ENCODE assay signal across 13 cellular contexts in the genomic region with DNA sequence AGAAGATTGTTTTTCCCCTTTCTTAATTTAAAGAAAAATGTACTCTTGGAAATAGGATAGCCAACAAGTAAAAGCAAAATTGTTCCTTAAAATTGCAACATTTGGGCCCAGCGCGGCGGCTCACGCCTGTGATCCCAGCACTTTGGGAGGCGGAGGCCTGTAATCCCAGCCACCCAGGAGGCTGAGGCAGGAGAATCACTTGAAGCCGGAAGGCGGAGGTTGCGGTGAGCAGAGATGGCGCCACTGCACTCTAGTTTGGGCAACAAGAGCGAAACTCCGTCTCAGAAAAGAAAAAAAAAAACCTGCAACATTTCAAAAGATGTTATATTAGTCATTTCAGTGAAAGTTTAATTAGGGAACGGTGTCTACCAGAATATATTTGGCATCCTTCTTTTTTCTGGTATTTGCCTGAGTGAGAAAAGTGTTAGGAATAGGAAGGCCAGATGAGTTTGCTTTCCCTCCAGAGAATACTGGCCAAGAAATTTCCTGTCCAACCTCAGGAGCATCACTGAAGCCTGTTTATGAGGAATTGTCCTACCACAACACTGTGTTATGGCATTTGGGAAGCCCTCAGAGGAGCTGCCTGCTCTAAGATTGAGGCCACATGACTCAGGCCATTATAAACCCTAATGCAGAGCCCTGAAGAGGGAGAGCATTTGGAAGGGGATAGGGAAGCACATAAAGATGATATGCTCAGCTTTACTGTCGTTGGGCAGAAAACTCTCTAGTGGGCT. TPM values are rescaled to one million over a fixed set of nuclear protein-coding genes. Genes with fewer than 3 reads are reported as not detected.
A peak's percentile ranks its signal among the peaks of the same experiment; 100 is the strongest.
DNase-seq lines count a peak whose midpoint lies in the region; ATAC-seq and TF ChIP-seq lines count a peak whose summit lies in the region.
"Had no signal": no experiment of that assay in that cellular context is flagged by ENCODE, and none has a peak within 500 bp of the region (broad histone marks: within the 10 kb centered on the region; RNA-seq: fewer than 3 reads in every experiment).

No MANE protein-coding gene starts in this region.

- H2AFZ ChIP-seq in SK-N-SH (ENCODE audit: low read depth) = no peak overlapping the region
- no peak overlapping the region for H2AFZ ChIP-seq in mesenchymal stem cell (ENCODE audit: low read depth, low read length)

- peak overlapping the region; percentile 49 for H4K8ac ChIP-seq in mesenchymal stem cell (ENCODE audit: low read length)

- H2BK120ac ChIP-seq in mesenchymal stem cell (ENCODE audit: low read depth, low read length) = no peak overlapping the region

- H3K79me2 ChIP-seq in SK-N-SH (ENCODE audit: insufficient read depth) = peaks cover 37% of the 10 kb centered on the region

- TF ChIP-seq EP300 in SK-N-SH (IDR thresholded peaks at IDR 0.05; ENCODE audit: borderline replicate concordance in 1 of 2, low read depth in 1 of 2, low read length in 1 of 2) = no peak

- DNase-seq in SK-N-SH (no peak), chondrocyte (ENCODE audit: low spot score) (no peak), mesenchymal stem cell (peak; percentile 55), vagina (ENCODE audit: extremely low spot score in 2 of 2) (no peak), activated gamma-delta T cell (lab: John Stamatoyannopoulos, UW) (no peak), T1000 (lab: John Stamatoyannopoulos, UW) (no peak)
- no peak for DNase-seq in activated naive CD4-positive, alpha-beta T cell treated with anti-CD3 and anti-CD28 coated beads for 36 hours
- DNase-seq: GF-D8; NCI-H1417; nucleus accumbens; stimulated activated naive CD8-positive, alpha-beta T cell treated with anti-CD3 and anti-CD28 coated beads, Interleukin-15, Interleukin-2, amounts not matched to agents 100 U/mL and 50 U/mL, for 24 hours had no signal

- H4K91ac ChIP-seq in mesenchymal stem cell (ENCODE audit: low read length) = peak overlapping the region; percentile 61

- no peak overlapping the region for H3K4me3 Mint-ChIP-seq in chondrocyte (ENCODE audit: unreplicated experiment)
- H3K4me3 Mint-ChIP-seq in activated naive CD4-positive, alpha-beta T cell treated with anti-CD3 and anti-CD28 coated beads for 36 hours = no peak overlapping the region

- H3K27ac ChIP-seq in SK-N-SH (ENCODE audit: low read depth in 2 of 2, low read length in 1 of 2) (no peak overlapping the region; a peak in 1 of 4 replicates), mesenchymal stem cell (ENCODE audit: low read length, poor library complexity, severe bottlenecking) (no peak overlapping the region), vagina (peak overlapping the region; percentile 96)

- CTCF ChIA-PET in SK-N-SH (lab: Yijun Ruan, JAX) = interaction anchor here (1.1 to 3.4 kb wide), 2 partner anchors 415 to 600 kb away, joined by 4 to 22 read pairs; no protein-coding TSS in a partner anchor
- CTCF ChIA-PET in activated naive CD4-positive, alpha-beta T cell treated with anti-CD3 and anti-CD28 coated beads for 36 hours (lab: Charles Lee) = interaction anchor here (4.1 kb wide), 1 partner anchor 415 kb away, joined by 15 read pairs; no protein-coding TSS in a partner anchor

- H3K4me1 ChIP-seq in SK-N-SH (ENCODE audit: control insufficient read depth in 1 of 2, insufficient read depth in 2 of 2, low read depth in 1 of 2, low read length in 1 of 2) = peaks cover 4 to 20% of the 10 kb centered on the region in 2 experiments; a peak in 3 of 4 replicates
- peaks cover 1% of the 10 kb centered on the region for H3K4me1 ChIP-seq in mesenchymal stem cell (ENCODE audit: control insufficient read depth, insufficient read depth, low read depth, low read length)
- peaks cover 36% of the 10 kb centered on the region for H3K4me1 ChIP-seq in vagina

- H3K9me2 ChIP-seq in SK-N-SH = no peaks in the 10 kb centered on the region

- H3K4me2 ChIP-seq in SK-N-SH = no peak overlapping the region
- no peak overlapping the region for H3K4me2 ChIP-seq in mesenchymal stem cell (ENCODE audit: low read length, poor library complexity, severe bottlenecking)

- H3K9ac ChIP-seq in SK-N-SH = no peak overlapping the region
- H3K9ac ChIP-seq in mesenchymal stem cell (ENCODE audit: low read length) = peak overlapping the region; percentile 100

- no peak for TF ChIP-seq POLR2A in vagina (IDR thresholded peaks at IDR 0.05)

- peak overlapping the region; percentile 66 to 98 for H2BK12ac ChIP-seq in mesenchymal stem cell (ENCODE audit: low read length in 2 of 2)

- intact Hi-C loops in vagina (cut with DNase I) = loop anchor here (10.0 kb wide), 1 partner anchor 421 kb away; no protein-coding TSS in a partner anchor
- intact Hi-C loops in activated naive CD4-positive, alpha-beta T cell treated with anti-CD3 and anti-CD28 coated beads for 36 hours (cut with micrococcal nuclease) = no loop called here

- POLR2A ChIA-PET in SK-N-SH (lab: Yijun Ruan, JAX) = no interaction called here

- peaks cover 32% of the 10 kb centered on the region for H3K4me1 Mint-ChIP-seq in chondrocyte (ENCODE audit: low read depth)
- peaks cover 19% of the 10 kb centered on the region for H3K4me1 Mint-ChIP-seq in activated naive CD4-positive, alpha-beta T cell treated with anti-CD3 and anti-CD28 coated beads for 36 hours (ENCODE audit: low read depth)

- no peaks in the 10 kb centered on the region for H3K27me3 Mint-ChIP-seq in chondrocyte (ENCODE audit: low read depth)
- H3K27me3 Mint-ChIP-seq in activated naive CD4-positive, alpha-beta T cell treated with anti-CD3 and anti-CD28 coated beads for 36 hours (ENCODE audit: low read depth) = peaks cover 13% of the 10 kb centered on the region

- H3K23ac ChIP-seq in mesenchymal stem cell (ENCODE audit: low read length in 2 of 2) = no peak overlapping the region

- peak overlapping the region; percentile 69 for H2AK5ac ChIP-seq in mesenchymal stem cell (ENCODE audit: low read length, severe bottlenecking)

- H3K4me3 ChIP-seq in SK-N-SH (ENCODE audit: low read depth in 2 of 2, low read length in 1 of 2) (no peak overlapping the region), mesenchymal stem cell (ENCODE audit: insufficient read depth in 1 of 2, low read depth in 1 of 2, low read length in 2 of 2) (no peak overlapping the region), vagina (no peak overlapping the region)

- H3K9me3 Mint-ChIP-seq in chondrocyte (ENCODE audit: low read depth) = no peaks in the 10 kb centered on the region
- no peaks in the 10 kb centered on the region for H3K9me3 Mint-ChIP-seq in activated naive CD4-positive, alpha-beta T cell treated with anti-CD3 and anti-CD28 coated beads for 36 hours
- H3K9me3 Mint-ChIP-seq: activated T-helper 2 cell treated with anti-CD3 and anti-CD28 coated beads, Interferon-gamma antibody, Interleukin-2, Interleukin-4, amounts not matched to agents 10 μg/mL and 5 μg/mL and 100 μg/mL, durations not matched to agents 14 hours and 24 hours and 36 hours had no signal

- no peak overlapping the region for H2BK15ac ChIP-seq in mesenchymal stem cell (ENCODE audit: low read depth, poor library complexity, severe bottlenecking)

- no peaks in the 10 kb centered on the region for H4K20me1 ChIP-seq in SK-N-SH (ENCODE audit: insufficient read depth)

- H3K36me3 ChIP-seq in SK-N-SH (replicated peaks in 1 of 2; ENCODE audit: control insufficient read depth in 1 of 2, insufficient read depth in 2 of 2, low read length in 1 of 2) (no peaks in the 10 kb centered on the region), mesenchymal stem cell (ENCODE audit: control insufficient read depth in 1 of 2, insufficient read depth in 2 of 2, low read depth in 1 of 2, low read length in 2 of 2) (no peaks in the 10 kb centered on the region), vagina (no peaks in the 10 kb centered on the region)

- peaks cover 6% of the 10 kb centered on the region for H3K36me3 Mint-ChIP-seq in chondrocyte (ENCODE audit: low read depth)
- H3K36me3 Mint-ChIP-seq in activated naive CD4-positive, alpha-beta T cell treated with anti-CD3 and anti-CD28 coated beads for 36 hours (ENCODE audit: low read depth) = no peaks in the 10 kb centered on the region

- TF ChIP-seq RAD21 in SK-N-SH (IDR thresholded peaks at IDR 0.05; ENCODE audit: low read length) = peak; percentile 15; the same call in 1 of the 2 replicates

- no peak overlapping the region for H2BK5ac ChIP-seq in mesenchymal stem cell (ENCODE audit: low read depth, low read length, poor library complexity, severe bottlenecking)

- ATAC-seq in SK-N-SH treated with all-trans-retinoic acid at 6 μM for 48 hours = no peak
- ATAC-seq: stimulated activated naive CD8-positive, alpha-beta T cell treated with anti-CD3 and anti-CD28 coated beads, Interleukin-15, Interleukin-2, amounts not matched to agents 100 U/mL and 50 U/mL, for 24 hours had no signal

- H3K27ac Mint-ChIP-seq in chondrocyte (ENCODE audit: unreplicated experiment) = no peak overlapping the region
- H3K27ac Mint-ChIP-seq in activated naive CD4-positive, alpha-beta T cell treated with anti-CD3 and anti-CD28 coated beads for 36 hours = no peak overlapping the region
- H3K27ac Mint-ChIP-seq: activated T-helper 2 cell treated with anti-CD3 and anti-CD28 coated beads, Interferon-gamma antibody, Interleukin-2, Interleukin-4, amounts not matched to agents 10 μg/mL and 5 μg/mL and 100 μg/mL, durations not matched to agents 14 hours and 24 hours and 36 hours had no signal

- peaks cover 21% of the 10 kb centered on the region for H3F3A ChIP-seq in SK-N-SH (replicated peaks; ENCODE audit: insufficient read depth)

- H3K4ac ChIP-seq in mesenchymal stem cell (ENCODE audit: low read depth in 1 of 2, low read length in 2 of 2) = peak overlapping the region in 1 of 2 experiments; percentile 82

- WGBS in SK-N-SH (ENCODE audit: low lambda C conversion rate) = 94% methylated on average over 13 of the region's 13 CpGs
- WGBS in mesenchymal stem cell = 96% methylated on average over 8 of the region's 13 CpGs

- H3K14ac ChIP-seq in mesenchymal stem cell (ENCODE audit: low read length in 2 of 2) = no peak overlapping the region

- H3K9me3 ChIP-seq in SK-N-SH (no peaks in the 10 kb centered on the region), mesenchymal stem cell (ENCODE audit: control insufficient read depth, low read length) (no peaks in the 10 kb centered on the region), vagina (no peaks in the 10 kb centered on the region)

- H3K79me1 ChIP-seq in mesenchymal stem cell (replicated peaks; ENCODE audit: low read length, poor library complexity, severe bottlenecking) = no peaks in the 10 kb centered on the region

- H3K27me3 ChIP-seq in SK-N-SH (ENCODE audit: insufficient read depth) (no peaks in the 10 kb centered on the region), mesenchymal stem cell (ENCODE audit: control insufficient read depth in 1 of 2, insufficient read depth in 1 of 2, low read length in 2 of 2) (no peaks in the 10 kb centered on the region), vagina (no peaks in the 10 kb centered on the region)

- no peak for TF ChIP-seq CTCF in SK-N-SH (IDR thresholded peaks at IDR 0.05)
- TF ChIP-seq CTCF in chondrocyte (IDR thresholded peaks at IDR 0.05) = peak; percentile 9
- no peak for TF ChIP-seq CTCF in vagina (IDR thresholded peaks at IDR 0.05)

- H3K18ac ChIP-seq in mesenchymal stem cell (ENCODE audit: low read depth in 1 of 2, low read length in 2 of 2) = peak overlapping the region; percentile 52 to 75

RNA-seq across cellular contexts. Expression of a gene that starts 1.2 kb away (rescaled TPM):
- 23.5 and 30.7 TPM in 2 replicates for polyA plus RNA-seq in SK-N-SH (2012; rRNA removed)
- 33.7 and 34.2 TPM in 2 replicates for polyA plus RNA-seq in SK-N-SH (2012; cell fraction: cytosol; rRNA removed)
- polyA plus RNA-seq in SK-N-SH (2012; cell fraction: nucleus; rRNA removed) = 8.4 and 19.5 TPM in 2 replicates
- total RNA-seq in chondrocyte (194 to 296 TPM (median 295 TPM) in 3 replicates), vagina (261 TPM)
- 475 TPM for polyA plus RNA-seq in mesenchymal stem cell (2013, experiment 1 of 2)
- 492 TPM for polyA plus RNA-seq in mesenchymal stem cell (2013, experiment 2 of 2)
- under 1 TPM; 0.29 to 0.37 TPM for total RNA-seq in activated naive CD4-positive, alpha-beta T cell treated with anti-CD3 and anti-CD28 coated beads for 36 hours
- total RNA-seq: activated T-helper 2 cell treated with anti-CD3 and anti-CD28 coated beads, Interferon-gamma antibody, Interleukin-2, Interleukin-4, amounts not matched to agents 10 μg/mL and 5 μg/mL and 100 μg/mL, durations not matched to agents 14 hours and 24 hours and 36 hours had no signal

Comparison
In these comparisons a context has a peak if more than half of its experiments do, and no peak if none do; other contexts are left out.
1. RNA of a gene that starts 1.2 kb away (total RNA-seq): 194 to 296 TPM in chondrocyte and 261 TPM in vagina (single experiment); 0.29 to 0.37 TPM in activated naive CD4-positive, alpha-beta T cell treated with anti-CD3 and anti-CD28 coated beads for 36 hours; every median in the first group is over 100 times any median in the second.